Comparison of ENCODE assay signal across 8 cellular contexts in genomic region chr17:19645608-19646250, GRCh38. TPM values are rescaled to one million over a fixed set of nuclear protein-coding genes. Genes with fewer than 3 reads are reported as not detected.
DNase-seq lines count a peak whose midpoint lies in the region; FAIRE-seq and TF ChIP-seq lines count a peak whose summit lies in the region.

No MANE protein-coding gene starts in this region.

- intact Hi-C loops in stomach (cut with DNase I; ENCODE audit: low total_unique reads) = no loop called here

- FAIRE-seq in TTC549 (lab: Jason Lieb, UNC) = peak; percentile 57

- no peaks in the 10 kb centered on the region for H3K27me3 ChIP-seq in BE2C
- H3K27me3 ChIP-seq in stomach = no peaks in the 10 kb centered on the region

- H3K9me3 ChIP-seq in BE2C (no peaks in the 10 kb centered on the region), stomach (no peaks in the 10 kb centered on the region)

- peak; percentile 52 for TF ChIP-seq CTCF in BE2C (IDR thresholded peaks at IDR 0.05; ENCODE audit: low read depth, low read length)
- peak in 3 of 7 experiments; percentile 12 to 34 (median 29) for TF ChIP-seq CTCF in stomach (IDR thresholded peaks at IDR 0.05)

- H3K27ac ChIP-seq in caudate nucleus (ENCODE audit: low read depth, low read length) (peak overlapping the region; percentile 8), substantia nigra (ENCODE audit: low read depth, low read length, poor library complexity, severe bottlenecking) (no peak overlapping the region), stomach (peak overlapping the region in 1 of 5 donors; percentile 18)

- no peak overlapping the region for H3K4me3 ChIP-seq in BE2C (ENCODE audit: low read depth, low read length)
- no peak overlapping the region for H3K4me3 ChIP-seq in stomach

- TF ChIP-seq POLR2A in stomach (IDR thresholded peaks at IDR 0.05) = no peak

- H3K36me3 ChIP-seq in BE2C = no peaks in the 10 kb centered on the region
- no peaks in the 10 kb centered on the region for H3K36me3 ChIP-seq in stomach

- DNase-seq in BE2C = peak; percentile 6
- peak; percentile 9 for DNase-seq in HS-27A (ENCODE audit: low read depth)
- DNase-seq in caudate nucleus (lab: John Stamatoyannopoulos, UW) = peak in 39 of 61 donors; percentile 8 to 66 (median 25)
- peak; percentile 73 for DNase-seq in midbrain (lab: John Stamatoyannopoulos, UW)
- peak in 39 of 49 donors; percentile 4 to 70 (median 42) for DNase-seq in substantia nigra (lab: John Stamatoyannopoulos, UW)
- no peak for DNase-seq in HPDE6-E6E7 (ENCODE audit: extremely low spot score)
- DNase-seq in stomach = no peak

- no peaks in the 10 kb centered on the region for H3K4me1 ChIP-seq in BE2C
- peaks cover 37 to 53% (median 43%) of the 10 kb centered on the region in 4 donors for H3K4me1 ChIP-seq in stomach

- 49 to 63% (median 57%) methylated on average over 8 of the region's 8 CpGs for WGBS in stomach, 5 donors

- no peak for TF ChIP-seq EP300 in stomach (IDR thresholded peaks at IDR 0.05)

RNA-seq across cellular contexts. Expression of gene ALDH3A2, which starts 2.8 kb away (rescaled TPM):
- 22.5 TPM for polyA plus RNA-seq in BE2C (2012; ENCODE audit: insufficient read depth, insufficient read length, low read depth)
- total RNA-seq in stomach = 100 to 1,000 TPM in 4 of 5 donors, 10 to 100 TPM in 1; 51.0 to 236 (median 156) TPM
- polyA plus RNA-seq in stomach = 100 to 1,000 TPM in 1 of 3 donors, 10 to 100 TPM in 2; 26.8 to 107 (median 83.7) TPM

Comparison
In these comparisons a context has a peak if more than half of its experiments do, and no peak if none do; other contexts are left out.
1. DNase-seq: peak in BE2C (single experiment), HS-27A (single experiment), caudate nucleus (39 of 61), midbrain (single experiment) and substantia nigra (39 of 49); none in HPDE6-E6E7 (single experiment) and stomach (single experiment).